Comparison of ENCODE assay signal across 8 cellular contexts in the genomic region with DNA sequence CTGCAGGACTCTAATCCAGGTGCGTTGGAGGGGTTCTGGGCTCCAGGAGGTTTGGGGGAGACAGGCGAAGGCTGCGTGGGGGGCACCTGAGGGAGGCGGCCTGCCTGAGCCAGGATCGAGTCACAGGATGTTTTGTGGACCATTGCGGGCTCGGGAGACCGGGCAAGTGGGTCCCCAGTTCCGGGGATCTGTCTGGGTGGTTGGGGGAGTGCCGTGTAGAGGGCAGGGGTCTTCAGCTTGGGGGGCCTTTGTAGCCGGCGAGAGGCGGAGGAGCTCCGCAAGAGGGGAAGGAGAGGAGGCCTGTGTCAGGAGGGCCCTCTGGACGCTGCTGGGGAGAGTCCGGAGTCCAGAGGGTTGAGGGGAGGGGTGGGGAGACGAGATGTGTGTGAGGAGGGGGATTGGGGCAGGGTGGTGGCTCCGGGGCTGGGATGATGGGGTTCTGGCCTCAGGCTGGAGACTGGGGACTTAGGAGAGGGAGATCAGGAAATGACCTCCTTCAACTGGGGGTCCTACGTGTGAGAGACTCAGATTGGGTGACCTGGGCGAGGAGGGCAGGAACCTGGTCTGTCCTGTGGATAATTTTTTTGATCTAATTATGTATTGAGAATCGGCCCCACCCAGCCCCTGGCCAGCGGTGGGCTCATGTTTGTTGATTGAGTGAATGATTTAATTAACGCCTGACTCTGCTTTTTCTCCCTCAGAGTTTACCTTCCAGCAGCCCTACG. TPM values are rescaled to one million over a fixed set of nuclear protein-coding genes. Genes with fewer than 3 reads are reported as not detected.
DNase-seq lines count a peak whose midpoint lies in the region; ATAC-seq, FAIRE-seq and TF ChIP-seq lines count a peak whose summit lies in the region.

No MANE protein-coding gene starts in this region.

- CTCF ChIA-PET in HepG2 (lab: Yijun Ruan, JAX; ENCODE audit: low intra/inter-chr PET ratio, low total read pairs), result interaction anchor here (0.6 to 8.4 kb wide), 4 partner anchors 50 to 102 kb away, joined by 3 to 163 read pairs (median 6); no protein-coding TSS in a partner anchor

- no peak for TF ChIP-seq POLR2A in HepG2 (IDR thresholded peaks at IDR 0.05; ENCODE audit: insufficient read depth in 1 of 2, low read depth in 2 of 2, low read length in 2 of 2)

- H3K79me2 ChIP-seq in HepG2 (ENCODE audit: insufficient read depth, low read length), result no peaks in the 10 kb centered on the region

- H4K20me1 ChIP-seq in HepG2 (ENCODE audit: insufficient read depth, low read length), result no peaks in the 10 kb centered on the region

- FAIRE-seq in HepG2 (lab: Jason Lieb, UNC), result no peak

- H3K36me3 ChIP-seq in adipocyte (ENCODE audit: control insufficient read depth, insufficient read depth, low read length, severe bottlenecking), result peaks cover 23% of the 10 kb centered on the region
- H3K36me3 ChIP-seq in HepG2 (replicated peaks in 1 of 2; ENCODE audit: control insufficient read depth in 1 of 2, insufficient read depth in 2 of 2, low read length in 2 of 2), result no peaks in the 10 kb centered on the region; a peak in 2 of 5 replicates
- H3K36me3 ChIP-seq in thymus (ENCODE audit: control insufficient read depth, insufficient read depth), result no peaks in the 10 kb centered on the region

- H3K4me1 ChIP-seq in adipocyte (ENCODE audit: control insufficient read depth, insufficient read depth, low read length) (peaks cover 43% of the 10 kb centered on the region), HepG2 (ENCODE audit: insufficient read depth, low read length) (peaks cover 74% of the 10 kb centered on the region), thymus (ENCODE audit: control insufficient read depth, insufficient read depth, low read length) (peaks cover 15% of the 10 kb centered on the region)

- TF ChIP-seq CTCF in HepG2 (CRISPR knock-in tag; IDR thresholded peaks at IDR 0.05), result no peak

- POLR2A ChIA-PET in HepG2 (lab: Yijun Ruan, JAX), result interaction anchor here (1.7 to 6.8 kb wide), 3 partner anchors 8 to 87 kb away, joined by 5 to 58 read pairs (median 8); a partner anchor contains a TSS

- no peaks in the 10 kb centered on the region for H3K9me3 Mint-ChIP-seq in activated T-cell treated with anti-CD3 and anti-CD28 coated beads, Interleukin-2, amount 50 U/mL, for 24 hours

- no peak overlapping the region for H2AFZ ChIP-seq in HepG2 (ENCODE audit: low read length)

- no peak for DNase-seq in activated T-cell treated with anti-CD3 and anti-CD28 coated beads, Interleukin-2, amount 50 U/mL, for 24 hours
- no peak for DNase-seq in activated T-cell treated with anti-CD3 and anti-CD28 coated beads, Interleukin-2, amount 50 U/mL, for 1 hour
- DNase-seq in adipocyte (ENCODE audit: low read depth) (peak; percentile 24), HepG2 (ENCODE audit: low spot score) (no peak), retina (no peak), GF-D8 (lab: John Stamatoyannopoulos, UW) (no peak)

- H3K4me2 ChIP-seq in HepG2 (ENCODE audit: low read depth, low read length), result peak overlapping the region; percentile 100

- 0 out of 4 replicates have a peak, but pooled peaks have one; percentile 2 to 5 for TF ChIP-seq EP300 in HepG2 (IDR thresholded peaks at IDR 0.05; ENCODE audit: low read depth in 2 of 2, low read length in 2 of 2)
- peak; percentile 3; the same call in 1 of the 2 replicates for TF ChIP-seq EP300 in HepG2 (CRISPR knock-in tag; IDR thresholded peaks at IDR 0.05; ENCODE audit: borderline replicate concordance)

- peak overlapping the region; percentile 45 for H3K4me3 Mint-ChIP-seq in activated T-cell treated with anti-CD3 and anti-CD28 coated beads, Interleukin-2, amount 50 U/mL, for 24 hours

- peaks cover 11% of the 10 kb centered on the region for H3K27me3 Mint-ChIP-seq in activated T-cell treated with anti-CD3 and anti-CD28 coated beads, Interleukin-2, amount 50 U/mL, for 24 hours

- H3K9me3 ChIP-seq in adipocyte (ENCODE audit: control insufficient read depth, low read length), result no peaks in the 10 kb centered on the region
- no peaks in the 10 kb centered on the region for H3K9me3 ChIP-seq in HepG2 (ENCODE audit: low read length)
- H3K9me3 ChIP-seq in thymus (ENCODE audit: control insufficient read depth), result no peaks in the 10 kb centered on the region

- H3K36me3 Mint-ChIP-seq in activated T-cell treated with anti-CD3 and anti-CD28 coated beads, Interleukin-2, amount 50 U/mL, for 24 hours (ENCODE audit: low read depth), result no peaks in the 10 kb centered on the region

- TF ChIP-seq RAD21 in HepG2 (CRISPR knock-in tag; IDR thresholded peaks at IDR 0.05), result no peak; the same call in 1 of the 2 replicates

- WGBS in HepG2 (ENCODE audit: low lambda C conversion rate), result 31% methylated on average over 20 of the region's 24 CpGs
- 37% methylated on average over 24 of the region's 24 CpGs for WGBS in thymus

- BruUV-seq in HepG2 (replicated peaks; lab: Mats Ljungman, UMichigan), result no TSS peak

- no peaks in the 10 kb centered on the region for H3K27me3 ChIP-seq in adipocyte (replicated peaks; ENCODE audit: control insufficient read depth, insufficient read depth, low read length)
- peaks cover 5 to 29% of the 10 kb centered on the region in 2 experiments for H3K27me3 ChIP-seq in HepG2 (ENCODE audit: control insufficient read depth in 1 of 2, insufficient read depth in 2 of 2, low read length in 2 of 2)
- peaks cover 2% of the 10 kb centered on the region for H3K27me3 ChIP-seq in thymus (ENCODE audit: control insufficient read depth, insufficient read depth)

- peak overlapping the region; percentile 59 for H3K27ac Mint-ChIP-seq in activated T-cell treated with anti-CD3 and anti-CD28 coated beads, Interleukin-2, amount 50 U/mL, for 24 hours

- intact Hi-C loops in HepG2 (cut with micrococcal nuclease; ENCODE audit: unreplicated experiment), result loop anchor here (5.0 kb wide), 1 partner anchor 49 kb away; no protein-coding TSS in a partner anchor

- peak overlapping the region; percentile 53 for H3K27ac ChIP-seq in HepG2 (ENCODE audit: extremely low read length, insufficient read depth, low read length)
- no peak overlapping the region for H3K27ac ChIP-seq in thymus (ENCODE audit: low read depth)

- peaks cover 38% of the 10 kb centered on the region for H3K4me1 Mint-ChIP-seq in activated T-cell treated with anti-CD3 and anti-CD28 coated beads, Interleukin-2, amount 50 U/mL, for 24 hours (ENCODE audit: low read depth)

- in situ Hi-C loops in HepG2 (cut with HindIII; ENCODE audit: extremely low pct_ligation_motif_present, low pct_unique_long_range_greater_than_20kb), result loop anchor here (5.0 kb wide), 2 partner anchors 94 to 189 kb away; no protein-coding TSS in a partner anchor

- H3K4me3 ChIP-seq in adipocyte (ENCODE audit: low read length) (peak overlapping the region; percentile 96), HepG2 (replicated peaks in 1 of 3; ENCODE audit: insufficient read depth in 1 of 3, low read depth in 2 of 3, low read length in 3 of 3) (peak overlapping the region; percentile 70 to 93 (median 72)), thymus (ENCODE audit: low read length) (peak overlapping the region; percentile 26)

- ATAC-seq in HepG2 (no peak), GM19351 (IDR thresholded peaks at IDR 0.05; ENCODE audit: unreplicated experiment) (no peak)

- H3K9ac ChIP-seq in adipocyte (ENCODE audit: low read length), result peak overlapping the region; percentile 94
- peak overlapping the region; percentile 83 for H3K9ac ChIP-seq in HepG2 (ENCODE audit: insufficient read depth, low read depth, low read length)

RNA-seq across cellular contexts. Expression of a gene that starts 0.5 kb away (rescaled TPM):
- 1.3 and 1.4 TPM in 2 replicates for total RNA-seq in HepG2 (2016; rRNA removed; fragmentation: Illumina TruSeq; extraction: Trizol)
- 0.35 and 0.40 TPM in 2 replicates for total RNA-seq in HepG2 (2016; cell fraction: cytosol; rRNA removed; fragmentation: Illumina TruSeq; extraction: Trizol; ENCODE audit: low read depth)
- 1.1 and 1.4 TPM in 2 replicates for total RNA-seq in HepG2 (2016; cell fraction: insoluble cytoplasmic fraction; rRNA removed; fragmentation: Illumina TruSeq; extraction: Trizol)
- 0.68 and 1.4 TPM in 2 replicates for total RNA-seq in HepG2 (2016; cell fraction: membrane; rRNA removed; fragmentation: Illumina TruSeq; extraction: Trizol)
- 1.4 and 2.3 TPM in 2 replicates for total RNA-seq in HepG2 (2016; cell fraction: nucleus; rRNA removed; fragmentation: Illumina TruSeq; extraction: Trizol)
- polyA plus RNA-seq in HepG2 (2011; rRNA removed) (1.3 and 1.5 TPM in 2 replicates), thymus (5.5 TPM)
- polyA plus RNA-seq in HepG2 (2011; cell fraction: cytosol; rRNA removed), result 0.35 and 0.76 TPM in 2 replicates
- 3.0 and 3.7 TPM in 2 replicates for polyA plus RNA-seq in HepG2 (2011; cell fraction: nucleus; rRNA removed)
- 1.5 and 1.6 TPM in 2 replicates for polyA plus RNA-seq in HepG2 (2012)
- polyA plus RNA-seq in HepG2 (2016; cell fraction: cytosol; fragmentation: Illumina TruSeq; extraction: Trizol; ENCODE audit: low read depth), result 0.55 and 0.59 TPM in 2 replicates
- 2.2 and 3.6 TPM in 2 replicates for polyA plus RNA-seq in HepG2 (2016; cell fraction: insoluble cytoplasmic fraction; fragmentation: Illumina TruSeq; extraction: Trizol; ENCODE audit: low read depth)
- polyA plus RNA-seq in HepG2 (2016; cell fraction: membrane; fragmentation: Illumina TruSeq; extraction: Trizol; ENCODE audit: low read depth), result 0.93 and 1.2 TPM in 2 replicates
- polyA plus RNA-seq in HepG2 (2016; cell fraction: nucleus; fragmentation: Illumina TruSeq; extraction: Trizol; ENCODE audit: insufficient read depth, low read depth), result 3.5 and 4.2 TPM in 2 replicates
- polyA minus RNA-seq in HepG2 (2011; rRNA and poly(A)+ RNA removed; ENCODE audit: low replicate concordance), result 1.4 and 7.4 TPM in 2 replicates
- 0.40 and 0.79 TPM in 2 replicates for polyA minus RNA-seq in HepG2 (2011; cell fraction: cytosol; rRNA and poly(A)+ RNA removed)
- polyA minus RNA-seq in HepG2 (2011; cell fraction: nucleus; rRNA and poly(A)+ RNA removed), result 0.77 and 1.6 TPM in 2 replicates

RNA-seq across cellular contexts. Expression of a gene that starts 47.1 kb away (rescaled TPM):
- total RNA-seq in HepG2 (2016; rRNA removed; fragmentation: Illumina TruSeq; extraction: Trizol), result 119 and 137 TPM in 2 replicates
- total RNA-seq in HepG2 (2016; cell fraction: cytosol; rRNA removed; fragmentation: Illumina TruSeq; extraction: Trizol; ENCODE audit: low read depth), result 20.7 and 21.9 TPM in 2 replicates
- 117 and 134 TPM in 2 replicates for total RNA-seq in HepG2 (2016; cell fraction: insoluble cytoplasmic fraction; rRNA removed; fragmentation: Illumina TruSeq; extraction: Trizol)
- total RNA-seq in HepG2 (2016; cell fraction: membrane; rRNA removed; fragmentation: Illumina TruSeq; extraction: Trizol), result 58.2 and 60.7 TPM in 2 replicates
- 54.0 and 64.8 TPM in 2 replicates for total RNA-seq in HepG2 (2016; cell fraction: nucleus; rRNA removed; fragmentation: Illumina TruSeq; extraction: Trizol)
- polyA plus RNA-seq in HepG2 (2011; rRNA removed), result 120 and 126 TPM in 2 replicates
- polyA plus RNA-seq in HepG2 (2011; cell fraction: cytosol; rRNA removed), result 177 and 201 TPM in 2 replicates
- 108 and 112 TPM in 2 replicates for polyA plus RNA-seq in HepG2 (2011; cell fraction: nucleus; rRNA removed)
- polyA plus RNA-seq in HepG2 (2012), result 108 and 111 TPM in 2 replicates
- 27.1 and 29.4 TPM in 2 replicates for polyA plus RNA-seq in HepG2 (2016; cell fraction: cytosol; fragmentation: Illumina TruSeq; extraction: Trizol; ENCODE audit: low read depth)
- 140 and 169 TPM in 2 replicates for polyA plus RNA-seq in HepG2 (2016; cell fraction: insoluble cytoplasmic fraction; fragmentation: Illumina TruSeq; extraction: Trizol; ENCODE audit: low read depth)
- polyA plus RNA-seq in HepG2 (2016; cell fraction: membrane; fragmentation: Illumina TruSeq; extraction: Trizol; ENCODE audit: low read depth), result 33.3 and 36.2 TPM in 2 replicates
- 104 and 116 TPM in 2 replicates for polyA plus RNA-seq in HepG2 (2016; cell fraction: nucleus; fragmentation: Illumina TruSeq; extraction: Trizol; ENCODE audit: insufficient read depth, low read depth)
- polyA minus RNA-seq in HepG2 (2011; rRNA and poly(A)+ RNA removed; ENCODE audit: low replicate concordance), result 71.3 and 124 TPM in 2 replicates
- 93.0 and 100 TPM in 2 replicates for polyA minus RNA-seq in HepG2 (2011; cell fraction: cytosol; rRNA and poly(A)+ RNA removed)
- 73.1 and 76.2 TPM in 2 replicates for polyA minus RNA-seq in HepG2 (2011; cell fraction: nucleus; rRNA and poly(A)+ RNA removed)
- polyA plus RNA-seq in thymus, result 60.8 TPM

Comparison
In these comparisons a context has a peak if more than half of its experiments do, and no peak if none do; other contexts are left out.
1. H3K4me3 ChIP-seq: peak in every context shown above with its lines; median percentile 96 in adipocyte; 72 in HepG2; 26 in thymus.